In the genomic region with DNA sequence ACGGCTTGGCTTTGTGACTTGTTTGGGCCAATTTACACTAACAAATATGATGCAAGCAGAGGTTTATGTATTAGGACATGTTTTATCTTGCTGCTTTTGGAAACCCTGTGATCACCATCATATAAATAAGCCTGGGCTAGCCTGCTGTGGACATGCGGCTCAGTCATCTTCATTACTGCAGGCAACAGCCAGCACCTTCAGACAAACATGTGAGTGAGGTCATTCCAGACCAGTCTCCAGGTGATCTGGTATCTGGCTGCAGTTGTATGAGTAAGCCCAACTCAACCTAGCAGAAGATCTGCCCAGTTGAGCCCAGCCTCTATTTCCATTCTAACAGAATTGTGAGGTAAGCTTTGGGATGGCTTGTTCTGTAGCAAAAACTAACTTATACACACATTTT, we compare ENCODE assay signal across 23 cellular contexts.
"Had no signal": no experiment of that assay in that cellular context is flagged by ENCODE, and none has a peak within 500 bp of the region (broad histone marks: within the 10 kb centered on the region; RNA-seq: fewer than 3 reads in every experiment).

No MANE protein-coding gene starts in this region.

- DNase-seq: cerebellar nuclear complex; cortex of kidney; effector memory CD8-positive, alpha-beta T cell; foreskin melanocyte; glutamatergic neuron; hypothalamus; immature natural killer cell; naive thymus-derived CD8-positive, alpha-beta T cell; nephron progenitor cell; nucleus accumbens; right cardiac atrium; sigmoid colon; spleen; stimulated activated CD4-positive, alpha-beta T cell treated with anti-CD3 and anti-CD28 coated beads, Interleukin-4, amount 100 ng/mL, for 4 hours; stimulated activated naive CD8-positive, alpha-beta T cell treated with anti-CD3 and anti-CD28 coated beads, Interleukin-15, Interleukin-2, amounts not matched to agents 100 U/mL and 50 U/mL, for 24 hours; upper lobe of right lung; uterus had no signal

- H3K4me3 ChIP-seq: prostate gland, sigmoid colon, spleen, thoracic aorta, tibial nerve, upper lobe of right lung, uterus had no signal

- H3K27ac ChIP-seq: prostate gland, sigmoid colon, spleen, thoracic aorta, tibial nerve, upper lobe of right lung, uterus had no signal

- ATAC-seq: effector memory CD8-positive, alpha-beta T cell; esophagus mucosa; left lobe of liver; naive thymus-derived CD8-positive, alpha-beta T cell; right cardiac atrium; stimulated activated memory B cell treated with anti-CD40 and anti-IgM and Interleukin-4, amounts not matched to agents 10 μg/mL and 1 μg/mL and 100 μg/mL, for 72 hours; stimulated activated naive CD8-positive, alpha-beta T cell treated with anti-CD3 and anti-CD28 coated beads, Interleukin-15, Interleukin-2, amounts not matched to agents 100 U/mL and 50 U/mL, for 24 hours; upper lobe of right lung had no signal
